Comparison of ENCODE assay signal across 1 cellular context in the genomic region with DNA sequence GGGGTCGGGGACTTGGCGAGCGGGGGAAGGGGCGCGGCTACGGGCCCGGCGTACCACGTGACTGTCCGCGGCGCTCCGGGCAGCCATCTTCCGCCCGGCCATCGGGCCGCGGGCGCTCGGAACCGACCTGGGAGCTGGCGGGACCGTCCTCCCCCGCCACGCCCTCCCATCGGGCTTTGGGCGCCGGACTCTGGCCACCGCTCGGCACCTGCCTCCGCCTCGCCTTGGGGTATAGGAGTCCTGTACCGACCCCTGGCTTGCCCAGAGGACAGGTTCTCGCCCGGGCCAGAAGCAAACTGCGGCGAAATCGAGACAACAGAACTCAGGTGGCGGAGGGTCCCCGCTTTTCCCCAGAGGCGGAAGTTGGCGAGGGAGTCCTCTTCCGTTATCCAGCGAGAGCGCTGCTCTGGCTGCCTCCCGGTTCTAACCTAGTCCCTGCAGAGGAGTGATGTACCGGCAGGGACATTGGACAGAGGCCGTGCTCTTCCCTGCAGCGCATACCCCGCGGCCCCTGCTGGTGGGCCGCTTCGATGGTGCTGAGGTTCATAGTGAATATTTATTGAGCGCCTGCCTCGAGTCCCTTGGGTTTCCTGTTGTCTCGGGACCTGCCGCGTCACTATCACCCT.
A peak's percentile ranks its signal among the peaks of the same experiment; 100 is the strongest.
TF ChIP-seq lines count a peak whose summit lies in the region.

No MANE protein-coding gene starts in this region.

TF ChIP-seq in A549, 52 proteins besides CTCF, POLR2A, EP300 and RAD21 (continued from another document):
- TF ChIP-seq, protein P1, sequence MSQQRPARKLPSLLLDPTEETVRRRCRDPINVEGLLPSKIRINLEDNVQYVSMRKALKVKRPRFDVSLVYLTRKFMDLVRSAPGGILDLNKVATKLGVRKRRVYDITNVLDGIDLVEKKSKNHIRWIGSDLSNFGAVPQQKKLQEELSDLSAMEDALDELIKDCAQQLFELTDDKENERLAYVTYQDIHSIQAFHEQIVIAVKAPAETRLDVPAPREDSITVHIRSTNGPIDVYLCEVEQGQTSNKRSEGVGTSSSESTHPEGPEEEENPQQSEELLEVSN (IDR thresholded peaks at IDR 0.05; ENCODE audit: borderline replicate concordance, low read depth), result 0 out of 2 replicates have a peak, but pooled peaks have one; percentile 13
- TF ChIP-seq FOSB (CRISPR knock-in tag; IDR thresholded peaks at IDR 0.05) (no peak), KDM5A (IDR thresholded peaks at IDR 0.05) (0 out of 2 replicates have a peak, but pooled peaks have one; percentile 18), TP53 (CRISPR knock-in tag; IDR thresholded peaks at IDR 0.05) (no peak), ZSCAN20 (CRISPR knock-in tag; IDR thresholded peaks at IDR 0.05) (no peak), JUN (IDR thresholded peaks at IDR 0.05) (peak; percentile 51 to 75; a peak in 4 of 5 replicates), POLR2AphosphoS2 (conservative IDR thresholded peaks at IDR 0.05; ENCODE audit: low read length) (no peak), SREBF2 (IDR thresholded peaks at IDR 0.05) (no peak), NFE2L2 (conservative IDR thresholded peaks at IDR 0.05; ENCODE audit: low read length) (no peak), HOXB5 (CRISPR knock-in tag; IDR thresholded peaks at IDR 0.05) (no peak), KDM1A (IDR thresholded peaks at IDR 0.05; ENCODE audit: low read depth) (no peak), SMC3 (IDR thresholded peaks at IDR 0.05) (peak; percentile 39; the same call in 1 of the 3 replicates), ZNF302 (CRISPR knock-in tag; IDR thresholded peaks at IDR 0.05) (no peak), CHD4 (IDR thresholded peaks at IDR 0.05; ENCODE audit: borderline replicate concordance) (no peak), PHF8 (IDR thresholded peaks at IDR 0.05; ENCODE audit: borderline replicate concordance, low read depth) (peak; percentile 97), CEBPB (IDR thresholded peaks at IDR 0.05) (no peak)
- TF ChIP-seq, protein P2, sequence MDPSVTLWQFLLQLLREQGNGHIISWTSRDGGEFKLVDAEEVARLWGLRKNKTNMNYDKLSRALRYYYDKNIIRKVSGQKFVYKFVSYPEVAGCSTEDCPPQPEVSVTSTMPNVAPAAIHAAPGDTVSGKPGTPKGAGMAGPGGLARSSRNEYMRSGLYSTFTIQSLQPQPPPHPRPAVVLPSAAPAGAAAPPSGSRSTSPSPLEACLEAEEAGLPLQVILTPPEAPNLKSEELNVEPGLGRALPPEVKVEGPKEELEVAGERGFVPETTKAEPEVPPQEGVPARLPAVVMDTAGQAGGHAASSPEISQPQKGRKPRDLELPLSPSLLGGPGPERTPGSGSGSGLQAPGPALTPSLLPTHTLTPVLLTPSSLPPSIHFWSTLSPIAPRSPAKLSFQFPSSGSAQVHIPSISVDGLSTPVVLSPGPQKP (IDR thresholded peaks at IDR 0.05; ENCODE audit: low read depth, low read length), result no peak
- TF ChIP-seq, protein P3, sequence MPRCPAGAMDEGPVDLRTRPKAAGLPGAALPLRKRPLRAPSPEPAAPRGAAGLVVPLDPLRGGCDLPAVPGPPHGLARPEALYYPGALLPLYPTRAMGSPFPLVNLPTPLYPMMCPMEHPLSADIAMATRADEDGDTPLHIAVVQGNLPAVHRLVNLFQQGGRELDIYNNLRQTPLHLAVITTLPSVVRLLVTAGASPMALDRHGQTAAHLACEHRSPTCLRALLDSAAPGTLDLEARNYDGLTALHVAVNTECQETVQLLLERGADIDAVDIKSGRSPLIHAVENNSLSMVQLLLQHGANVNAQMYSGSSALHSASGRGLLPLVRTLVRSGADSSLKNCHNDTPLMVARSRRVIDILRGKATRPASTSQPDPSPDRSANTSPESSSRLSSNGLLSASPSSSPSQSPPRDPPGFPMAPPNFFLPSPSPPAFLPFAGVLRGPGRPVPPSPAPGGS (IDR thresholded peaks at IDR 0.05), result no peak; the same call in 1 of the 3 replicates
- TF ChIP-seq, protein P4, sequence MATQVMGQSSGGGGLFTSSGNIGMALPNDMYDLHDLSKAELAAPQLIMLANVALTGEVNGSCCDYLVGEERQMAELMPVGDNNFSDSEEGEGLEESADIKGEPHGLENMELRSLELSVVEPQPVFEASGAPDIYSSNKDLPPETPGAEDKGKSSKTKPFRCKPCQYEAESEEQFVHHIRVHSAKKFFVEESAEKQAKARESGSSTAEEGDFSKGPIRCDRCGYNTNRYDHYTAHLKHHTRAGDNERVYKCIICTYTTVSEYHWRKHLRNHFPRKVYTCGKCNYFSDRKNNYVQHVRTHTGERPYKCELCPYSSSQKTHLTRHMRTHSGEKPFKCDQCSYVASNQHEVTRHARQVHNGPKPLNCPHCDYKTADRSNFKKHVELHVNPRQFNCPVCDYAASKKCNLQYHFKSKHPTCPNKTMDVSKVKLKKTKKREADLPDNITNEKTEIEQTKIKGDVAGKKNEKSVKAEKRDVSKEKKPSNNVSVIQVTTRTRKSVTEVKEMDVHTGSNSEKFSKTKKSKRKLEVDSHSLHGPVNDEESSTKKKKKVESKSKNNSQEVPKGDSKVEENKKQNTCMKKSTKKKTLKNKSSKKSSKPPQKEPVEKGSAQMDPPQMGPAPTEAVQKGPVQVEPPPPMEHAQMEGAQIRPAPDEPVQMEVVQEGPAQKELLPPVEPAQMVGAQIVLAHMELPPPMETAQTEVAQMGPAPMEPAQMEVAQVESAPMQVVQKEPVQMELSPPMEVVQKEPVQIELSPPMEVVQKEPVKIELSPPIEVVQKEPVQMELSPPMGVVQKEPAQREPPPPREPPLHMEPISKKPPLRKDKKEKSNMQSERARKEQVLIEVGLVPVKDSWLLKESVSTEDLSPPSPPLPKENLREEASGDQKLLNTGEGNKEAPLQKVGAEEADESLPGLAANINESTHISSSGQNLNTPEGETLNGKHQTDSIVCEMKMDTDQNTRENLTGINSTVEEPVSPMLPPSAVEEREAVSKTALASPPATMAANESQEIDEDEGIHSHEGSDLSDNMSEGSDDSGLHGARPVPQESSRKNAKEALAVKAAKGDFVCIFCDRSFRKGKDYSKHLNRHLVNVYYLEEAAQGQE (IDR thresholded peaks at IDR 0.05), result peak; percentile 48; the same call in 1 of the 2 replicates
- TF ChIP-seq, protein P5, sequence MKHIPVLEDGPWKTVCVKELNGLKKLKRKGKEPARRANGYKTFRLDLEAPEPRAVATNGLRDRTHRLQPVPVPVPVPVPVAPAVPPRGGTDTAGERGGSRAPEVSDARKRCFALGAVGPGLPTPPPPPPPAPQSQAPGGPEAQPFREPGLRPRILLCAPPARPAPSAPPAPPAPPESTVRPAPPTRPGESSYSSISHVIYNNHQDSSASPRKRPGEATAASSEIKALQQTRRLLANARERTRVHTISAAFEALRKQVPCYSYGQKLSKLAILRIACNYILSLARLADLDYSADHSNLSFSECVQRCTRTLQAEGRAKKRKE (CRISPR knock-in tag; IDR thresholded peaks at IDR 0.05; ENCODE audit: low read depth), result no peak
TF ChIP-seq in A549: peak in this region for 8.
